10 cellular contexts compared by ENCODE assay signal in the genomic region with DNA sequence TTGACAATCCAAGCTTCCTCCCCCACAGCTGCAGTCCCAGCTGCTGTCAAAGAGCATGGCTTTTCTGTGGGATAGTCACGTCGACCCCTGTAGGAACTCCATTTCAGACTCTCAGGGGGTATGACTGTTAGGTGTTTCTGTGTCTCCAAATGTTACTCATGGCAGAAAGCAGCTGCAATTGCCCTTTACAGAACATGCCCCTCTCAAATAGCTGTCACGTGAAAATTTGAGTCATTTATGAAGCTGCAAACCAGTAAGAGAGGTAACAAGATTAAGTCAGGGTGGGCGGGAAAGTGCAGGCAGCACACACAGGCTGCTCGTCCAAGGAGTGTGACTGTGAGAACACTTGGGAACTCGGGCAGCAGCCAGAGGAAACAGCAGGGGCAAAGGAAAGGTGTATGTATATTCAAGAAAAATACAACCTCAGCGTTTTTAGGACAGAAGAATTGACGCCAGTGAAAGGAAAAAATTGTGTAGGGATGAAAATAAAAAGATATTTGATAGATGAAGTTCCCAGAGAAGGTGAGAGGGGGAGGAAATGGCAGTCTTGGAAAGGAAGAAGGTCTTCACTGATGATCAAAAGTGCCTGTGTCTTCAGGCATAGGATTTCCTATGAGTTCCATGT.
DNase-seq lines count a peak whose midpoint lies in the region; ATAC-seq and TF ChIP-seq lines count a peak whose summit lies in the region.
"Had no signal": no experiment of that assay in that cellular context is flagged by ENCODE, and none has a peak within 500 bp of the region (broad histone marks: within the 10 kb centered on the region; RNA-seq: fewer than 3 reads in every experiment).

No MANE protein-coding gene starts in this region.

- peaks cover 0 to 12% of the 10 kb centered on the region in 2 donors for H3K27me3 Mint-ChIP-seq in stimulated activated naive B cell treated with anti-CD40 and anti-IgM and Interleukin-4, amounts not matched to agents 10 μg/mL and 1 μg/mL and 100 μg/mL, for 72 hours
- H3K27me3 Mint-ChIP-seq: activated CD4-positive, alpha-beta T cell treated with anti-CD3 and anti-CD28 coated beads, Interleukin-2, amount 10 ng/mL, durations not matched to agents 24 days and 14 days had no signal

- H3K27ac ChIP-seq in left ventricle myocardium inferior (replicated peaks) (peak overlapping the region; percentile 1), right atrium auricular region (no peak overlapping the region), ascending aorta (peak overlapping the region; percentile 28)

- H3K4me1 ChIP-seq in left ventricle myocardium inferior = no peaks in the 10 kb centered on the region
- no peaks in the 10 kb centered on the region for H3K4me1 ChIP-seq in right atrium auricular region
- peaks cover 0 to 18% of the 10 kb centered on the region in 2 donors for H3K4me1 ChIP-seq in ascending aorta

- H3K27me3 ChIP-seq in left ventricle myocardium inferior (ENCODE audit: low read depth) (no peaks in the 10 kb centered on the region), right atrium auricular region (no peaks in the 10 kb centered on the region), ascending aorta (no peaks in the 10 kb centered on the region)

- H3K27ac Mint-ChIP-seq in stimulated activated naive B cell treated with anti-CD40 and anti-IgM and Interleukin-4, amounts not matched to agents 10 μg/mL and 1 μg/mL and 100 μg/mL, for 72 hours = no peak overlapping the region
- H3K27ac Mint-ChIP-seq: activated CD4-positive, alpha-beta T cell treated with anti-CD3 and anti-CD28 coated beads, Interleukin-2, amount 10 ng/mL, durations not matched to agents 24 days and 14 days; naive B cell had no signal

- peaks cover 21 to 22% of the 10 kb centered on the region in 2 donors for H3K9me3 Mint-ChIP-seq in stimulated activated naive B cell treated with anti-CD40 and anti-IgM and Interleukin-4, amounts not matched to agents 10 μg/mL and 1 μg/mL and 100 μg/mL, for 72 hours
- H3K9me3 Mint-ChIP-seq: activated CD4-positive, alpha-beta T cell treated with anti-CD3 and anti-CD28 coated beads, Interleukin-2, amount 10 ng/mL, durations not matched to agents 24 days and 14 days had no signal

- H3K4me3 Mint-ChIP-seq in stimulated activated naive B cell treated with anti-CD40 and anti-IgM and Interleukin-4, amounts not matched to agents 10 μg/mL and 1 μg/mL and 100 μg/mL, for 72 hours = no peak overlapping the region
- H3K4me3 Mint-ChIP-seq: activated CD4-positive, alpha-beta T cell treated with anti-CD3 and anti-CD28 coated beads, Interleukin-2, amount 10 ng/mL, durations not matched to agents 24 days and 14 days had no signal

- peak; percentile 79 for ATAC-seq in HG02885 (IDR thresholded peaks at IDR 0.05; ENCODE audit: poor library complexity, unreplicated experiment)
- no peak for ATAC-seq in stimulated activated naive B cell treated with anti-CD40 and anti-IgM and Interleukin-4, amounts not matched to agents 10 μg/mL and 1 μg/mL and 100 μg/mL, for 72 hours (replicated peaks)

- TF ChIP-seq CTCF in left ventricle myocardium inferior (IDR thresholded peaks at IDR 0.05; ENCODE audit: borderline replicate concordance) (no peak), right atrium auricular region (IDR thresholded peaks at IDR 0.05) (no peak), ascending aorta (IDR thresholded peaks at IDR 0.05) (no peak)

- H3K36me3 ChIP-seq in left ventricle myocardium inferior (no peaks in the 10 kb centered on the region), right atrium auricular region (peaks cover 7% of the 10 kb centered on the region), ascending aorta (no peaks in the 10 kb centered on the region)

- DNase-seq in left ventricle myocardium inferior (no peak), right atrium auricular region (ENCODE audit: low spot score) (no peak), ascending aorta (ENCODE audit: low spot score in 2 of 2) (peak; percentile 39 to 69), stromal cell of bone marrow (ENCODE audit: low read depth) (peak; percentile 73), hippocampal formation (lab: John Stamatoyannopoulos, UW) (no peak), amygdala (lab: John Stamatoyannopoulos, UW) (no peak)
- no peak for DNase-seq in stimulated activated naive B cell treated with anti-CD40 and anti-IgM and Interleukin-4, amounts not matched to agents 10 μg/mL and 1 μg/mL and 100 μg/mL, for 72 hours
- DNase-seq: activated CD4-positive, alpha-beta T cell treated with anti-CD3 and anti-CD28 coated beads, Interleukin-2, amount 10 ng/mL, durations not matched to agents 24 days and 14 days; naive B cell had no signal

- intact Hi-C loops in left ventricle myocardium inferior (cut with micrococcal nuclease) = no loop called here
- intact Hi-C loops in ascending aorta (cut with DNase I) = no loop called here

- H3K9me3 ChIP-seq in left ventricle myocardium inferior (replicated peaks) (no peaks in the 10 kb centered on the region), right atrium auricular region (no peaks in the 10 kb centered on the region), ascending aorta (no peaks in the 10 kb centered on the region)

- no peaks in the 10 kb centered on the region for H3K4me1 Mint-ChIP-seq in stimulated activated naive B cell treated with anti-CD40 and anti-IgM and Interleukin-4, amounts not matched to agents 10 μg/mL and 1 μg/mL and 100 μg/mL, for 72 hours
- H3K4me1 Mint-ChIP-seq: activated CD4-positive, alpha-beta T cell treated with anti-CD3 and anti-CD28 coated beads, Interleukin-2, amount 10 ng/mL, durations not matched to agents 24 days and 14 days; naive B cell had no signal

- H3K4me3 ChIP-seq in left ventricle myocardium inferior = no peak overlapping the region
- no peak overlapping the region for H3K4me3 ChIP-seq in right atrium auricular region
- peak overlapping the region in 1 of 2 donors; percentile 6 for H3K4me3 ChIP-seq in ascending aorta

- H3K36me3 Mint-ChIP-seq in stimulated activated naive B cell treated with anti-CD40 and anti-IgM and Interleukin-4, amounts not matched to agents 10 μg/mL and 1 μg/mL and 100 μg/mL, for 72 hours = no peaks in the 10 kb centered on the region

Comparison
In these comparisons a context has a peak if more than half of its experiments do, and no peak if none do; other contexts are left out.
1. H3K27ac ChIP-seq: peak in left ventricle myocardium inferior (single experiment) and ascending aorta (2 of 2); none in right atrium auricular region (0 of 2).
2. DNase-seq: peak in ascending aorta (2 of 2) and stromal cell of bone marrow (single experiment); none in left ventricle myocardium inferior (single experiment), right atrium auricular region (single experiment), stimulated activated naive B cell treated with anti-CD40 and anti-IgM and Interleukin-4, amounts not matched to agents 10 μg/mL and 1 μg/mL and 100 μg/mL, for 72 hours (single experiment), hippocampal formation (0 of 2) and amygdala (0 of 56).